Comparison of ENCODE assay signal across 8 cellular contexts in genomic region chr5:112160652-112161391, GRCh38.
DNase-seq lines count a peak whose midpoint lies in the region; ATAC-seq, FAIRE-seq and TF ChIP-seq lines count a peak whose summit lies in the region.

No MANE protein-coding gene starts in this region.

- FAIRE-seq in D721Med (lab: Jason Lieb, UNC): no peak

- H3K4me1 ChIP-seq in endocrine pancreas (ENCODE audit: control insufficient read depth, insufficient read depth, low read length): peaks cover 9% of the 10 kb centered on the region

- H3K4me3 Mint-ChIP-seq in activated CD8-positive, alpha-beta memory T cell treated with anti-CD3 and anti-CD28 coated beads, Interleukin-2, amount 10 ng/mL, durations not matched to agents 7 days and 5 days: peak overlapping the region; percentile 91
- peak overlapping the region; percentile 96 for H3K4me3 Mint-ChIP-seq in mesothelial cell of epicardium

- H3K27me3 ChIP-seq in endocrine pancreas (ENCODE audit: control insufficient read depth, insufficient read depth, low read length): no peaks in the 10 kb centered on the region

- TF ChIP-seq CTCF in D721Med (IDR thresholded peaks at IDR 0.05; ENCODE audit: insufficient read depth, missing control alignments) (peak; percentile 97), mesothelial cell of epicardium (IDR thresholded peaks at IDR 0.05; ENCODE audit: unreplicated experiment) (peak; percentile 93)

- no peaks in the 10 kb centered on the region for H3K9me3 Mint-ChIP-seq in activated CD8-positive, alpha-beta memory T cell treated with anti-CD3 and anti-CD28 coated beads, Interleukin-2, amount 10 ng/mL, durations not matched to agents 7 days and 5 days (ENCODE audit: low read depth)
- H3K9me3 Mint-ChIP-seq in mesothelial cell of epicardium: peaks cover 5% of the 10 kb centered on the region

- peak overlapping the region; percentile 83 for H3K27ac Mint-ChIP-seq in activated CD8-positive, alpha-beta memory T cell treated with anti-CD3 and anti-CD28 coated beads, Interleukin-2, amount 10 ng/mL, durations not matched to agents 7 days and 5 days
- H3K27ac Mint-ChIP-seq in mesothelial cell of epicardium: peak overlapping the region; percentile 94

- DNase-seq in D721Med (ENCODE audit: insufficient read length, low spot score): peak; percentile 46
- peak; percentile 84 for DNase-seq in HT1080 (ENCODE audit: low read depth)
- peak; percentile 80 for DNase-seq in NOMO-1 treated with DMSO at 0.1 percent for 48 hours (lab: John Stamatoyannopoulos, UW; ENCODE audit: unreplicated experiment)
- DNase-seq in activated CD8-positive, alpha-beta memory T cell treated with anti-CD3 and anti-CD28 coated beads, Interleukin-2, amount 10 ng/mL, durations not matched to agents 7 days and 5 days: peak; percentile 93
- DNase-seq in mesothelial cell of epicardium (ENCODE audit: low spot score in 2 of 2, unreplicated experiment in 2 of 2): peak; percentile 77 to 93
- peak; percentile 81 for DNase-seq in stimulated activated CD8-positive, alpha-beta memory T cell treated with anti-CD3 and anti-CD28 coated beads, Interleukin-15, amount 100 ng/mL, for 4 hours (ENCODE audit: low read depth in 2 of 2)

- H3K9me3 ChIP-seq in endocrine pancreas (ENCODE audit: control insufficient read depth, low read length): no peaks in the 10 kb centered on the region

- peak overlapping the region; percentile 98 for H3K4me3 ChIP-seq in endocrine pancreas (ENCODE audit: control insufficient read depth, insufficient read depth, low read length)

- H3K9ac ChIP-seq in endocrine pancreas (ENCODE audit: control insufficient read depth, insufficient read depth, low read length): peak overlapping the region; percentile 96

- CTCF ChIA-PET in activated CD8-positive, alpha-beta memory T cell treated with anti-CD3 and anti-CD28 coated beads, Interleukin-2, amount 10 ng/mL, durations not matched to agents 7 days and 5 days (lab: Charles Lee): interaction anchor here (0.8 to 4.6 kb wide), 16 partner anchors 9 to 1424 kb away, joined by 3 to 38 read pairs (median 4); no protein-coding TSS in a partner anchor

- peaks cover 11% of the 10 kb centered on the region for H3K36me3 ChIP-seq in endocrine pancreas (ENCODE audit: control insufficient read depth, insufficient read depth, low read length)

- peaks cover 24% of the 10 kb centered on the region for H3K4me1 Mint-ChIP-seq in activated CD8-positive, alpha-beta memory T cell treated with anti-CD3 and anti-CD28 coated beads, Interleukin-2, amount 10 ng/mL, durations not matched to agents 7 days and 5 days
- H3K4me1 Mint-ChIP-seq in mesothelial cell of epicardium: peaks cover 31% of the 10 kb centered on the region

- H3K36me3 Mint-ChIP-seq in activated CD8-positive, alpha-beta memory T cell treated with anti-CD3 and anti-CD28 coated beads, Interleukin-2, amount 10 ng/mL, durations not matched to agents 7 days and 5 days: peaks cover 28% of the 10 kb centered on the region
- peaks cover 14% of the 10 kb centered on the region for H3K36me3 Mint-ChIP-seq in mesothelial cell of epicardium

- peaks cover 4% of the 10 kb centered on the region for H3K27me3 Mint-ChIP-seq in activated CD8-positive, alpha-beta memory T cell treated with anti-CD3 and anti-CD28 coated beads, Interleukin-2, amount 10 ng/mL, durations not matched to agents 7 days and 5 days
- no peaks in the 10 kb centered on the region for H3K27me3 Mint-ChIP-seq in mesothelial cell of epicardium (ENCODE audit: low read depth)

- peak; percentile 98 for ATAC-seq in GM21367 (IDR thresholded peaks at IDR 0.05; ENCODE audit: unreplicated experiment)
- ATAC-seq in activated CD8-positive, alpha-beta memory T cell treated with anti-CD3 and anti-CD28 coated beads, Interleukin-2, amount 10 ng/mL, durations not matched to agents 7 days and 5 days: peak; percentile 92

Comparison
In these comparisons a context has a peak if more than half of its experiments do, and no peak if none do; other contexts are left out.
1. Peak in every context shown above with its lines: DNase-seq, ATAC-seq and H3K4me3 ChIP-seq.